ENCODE assay signal across 19 cellular contexts in the genomic region with DNA sequence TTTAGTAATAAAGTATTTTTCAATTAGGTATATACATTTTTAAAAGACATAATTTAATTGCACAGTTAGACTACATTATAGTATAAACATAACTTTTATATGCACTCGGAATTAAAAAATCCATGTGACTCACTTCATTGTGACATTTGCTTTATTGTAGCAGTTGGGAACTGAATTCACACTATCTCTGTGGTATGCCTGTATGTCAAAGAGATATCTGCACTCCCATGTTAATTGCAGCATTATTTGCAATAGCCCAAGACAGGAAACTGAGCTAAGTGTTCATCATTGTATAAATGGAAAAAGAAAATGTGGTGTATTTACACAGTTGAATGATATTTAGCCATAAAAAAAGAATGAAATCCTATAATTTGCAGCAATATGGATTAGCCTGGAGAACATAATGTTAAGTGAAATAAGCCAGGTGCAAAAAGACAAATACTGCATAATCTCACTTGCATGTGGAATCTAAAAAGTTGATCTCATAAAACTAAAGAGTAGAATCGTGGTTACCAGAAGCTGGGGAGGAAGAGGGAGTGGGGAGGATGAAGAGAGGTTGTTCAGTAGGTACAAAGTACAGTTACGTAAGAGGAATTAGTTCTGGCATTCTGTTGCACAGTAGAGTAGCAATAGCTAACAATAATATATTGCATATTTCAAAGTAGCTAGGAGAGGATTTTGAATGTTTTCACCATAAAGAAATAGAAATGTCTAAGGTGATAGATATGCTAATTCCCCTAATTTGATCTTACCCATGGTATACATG.
"Had no signal": no experiment of that assay in that cellular context is flagged by ENCODE, and none has a peak within 500 bp of the region (broad histone marks: within the 10 kb centered on the region; RNA-seq: fewer than 3 reads in every experiment).

No MANE protein-coding gene starts in this region.

- FAIRE-seq: endometrium, keratinocyte had no signal

- H3K4me3 ChIP-seq: left ventricle myocardium inferior had no signal

- DNase-seq: activated CD4-positive, alpha-beta T cell treated with anti-CD3 and anti-CD28 coated beads, Interleukin-2, amount 10 ng/mL, durations not matched to agents 24 days and 14 days; activated CD4-positive, CD25-positive, alpha-beta regulatory T cell; activated CD8-positive, alpha-beta memory T cell treated with anti-CD3 and anti-CD28 coated beads, Interleukin-2, amount 50 U/mL, for 4 hours; activated CD8-positive, alpha-beta T cell treated with anti-CD3 and anti-CD28 coated beads, Interleukin-2, amount 10 ng/mL, durations not matched to agents 7 days and 5 days; activated gamma-delta T cell; activated T-cell treated with anti-CD3 and anti-CD28 coated beads, Interleukin-2, amount 50 U/mL, for 48 hours; hippocampal formation; left ventricle myocardium inferior; posterior cingulate gyrus; retina; stimulated activated CD4-positive, alpha-beta T cell treated with anti-CD3 and anti-CD28 coated beads, Interleukin-15, amount 100 ng/mL, for 24 hours; stimulated activated CD4-positive, alpha-beta T cell treated with anti-CD3 and anti-CD28 coated beads, Interleukin-4, amount 100 ng/mL, for 1 hour; stimulated activated naive CD4-positive, alpha-beta T cell; trophoblast cell had no signal

- H3K36me3 ChIP-seq: left ventricle myocardium inferior had no signal

- H3K27ac ChIP-seq: left ventricle myocardium inferior had no signal

- ATAC-seq: activated CD8-positive, alpha-beta T cell treated with anti-CD3 and anti-CD28 coated beads, Interleukin-2, amount 10 ng/mL, durations not matched to agents 7 days and 5 days; activated naive CD4-positive, alpha-beta T cell treated with anti-CD3 and anti-CD28 coated beads, Interleukin-2, amount 50 U/mL, for 72 hours; esophagus mucosa; natural killer cell treated with Interleukin-12 subunit alpha and Interleukin-12 subunit beta and Interleukin-15 and Interleukin-18, amount 100 ng/mL, for 72 hours had no signal
